11 cellular contexts compared by ENCODE assay signal in the genomic region with DNA sequence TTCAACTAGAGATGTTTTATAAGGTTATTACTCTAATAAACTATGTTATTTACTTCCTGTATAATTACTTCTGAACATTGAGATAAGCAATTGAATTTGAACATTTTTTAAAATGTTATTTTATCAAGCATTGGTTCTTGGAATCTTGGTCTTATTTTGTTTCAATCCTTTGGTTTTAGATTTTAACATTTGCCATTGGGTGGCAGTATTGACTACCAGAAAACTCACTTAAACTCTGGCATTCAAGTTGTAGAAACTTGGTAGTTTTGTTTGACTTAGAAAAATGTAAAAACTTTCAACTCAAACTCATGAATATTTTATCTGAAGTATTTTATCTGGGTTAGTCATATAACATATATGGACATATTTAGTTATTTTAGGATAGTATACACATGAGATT. TPM values are rescaled to one million over a fixed set of nuclear protein-coding genes. Genes with fewer than 3 reads are reported as not detected.
DNase-seq lines count a peak whose midpoint lies in the region; ATAC-seq, FAIRE-seq and TF ChIP-seq lines count a peak whose summit lies in the region.
"Had no signal": no experiment of that assay in that cellular context is flagged by ENCODE, and none has a peak within 500 bp of the region (broad histone marks: within the 10 kb centered on the region; RNA-seq: fewer than 3 reads in every experiment).

No MANE protein-coding gene starts in this region.

- TF ChIP-seq EP300 in Ishikawa (IDR thresholded peaks at IDR 0.05; ENCODE audit: borderline replicate concordance): no peak

- DNase-seq in BJ (ENCODE audit: low read depth): no peak
- DNase-seq in bronchial epithelial cell (ENCODE audit: low read depth): peak; percentile 30
- peak; percentile 12 to 19 for DNase-seq in lung microvascular endothelial cell (ENCODE audit: low read depth in 2 of 2)
- DNase-seq in stimulated activated CD4-positive, alpha-beta T cell treated with anti-CD3 and anti-CD28 coated beads, Interleukin-1b, Interleukin-23, amount 100 ng/mL, for 48 hours: no peak
- DNase-seq in stimulated activated CD4-positive, alpha-beta T cell treated with anti-CD3 and anti-CD28 coated beads, Interleukin-4, amount 100 ng/mL, for 4 hours: no peak
- DNase-seq: central memory CD4-positive, alpha-beta T cell; naive thymus-derived CD8-positive, alpha-beta T cell; NCI-H187 had no signal

- peak; percentile 55 for TF ChIP-seq RAD21 in Ishikawa (IDR thresholded peaks at IDR 0.05; ENCODE audit: low read depth)

- H3K27me3 ChIP-seq in BJ (ENCODE audit: control insufficient read depth, insufficient read depth, low read length): no peaks in the 10 kb centered on the region
- no peaks in the 10 kb centered on the region for H3K27me3 ChIP-seq in bronchial epithelial cell (ENCODE audit: control insufficient read depth, insufficient read depth, low read length)

- FAIRE-seq in bronchial epithelial cell (lab: Jason Lieb, UNC): no peak

- CTCF ChIA-PET in BJ (lab: Yijun Ruan, JAX): interaction anchor here (0.9 to 1.8 kb wide), 2 partner anchors 262 to 276 kb away, joined by 5 to 12 read pairs; no protein-coding TSS in a partner anchor

- no peak for ATAC-seq in GM18873 (IDR thresholded peaks at IDR 0.05; ENCODE audit: low FRiP score, unreplicated experiment)
- ATAC-seq in GM19351 (IDR thresholded peaks at IDR 0.05; ENCODE audit: unreplicated experiment): no peak
- ATAC-seq: naive thymus-derived CD8-positive, alpha-beta T cell had no signal

- H3K36me3 ChIP-seq in BJ (ENCODE audit: control insufficient read depth, insufficient read depth, low read length) (no peaks in the 10 kb centered on the region), bronchial epithelial cell (ENCODE audit: control insufficient read depth, insufficient read depth, low read length) (no peaks in the 10 kb centered on the region)

- TF ChIP-seq CTCF in BJ (IDR thresholded peaks at IDR 0.05; ENCODE audit: insufficient read depth, low read depth, low read length): peak; percentile 42
- TF ChIP-seq CTCF in bronchial epithelial cell (IDR thresholded peaks at IDR 0.05; ENCODE audit: insufficient read depth, low read length, severe bottlenecking): no peak

- H3K4me3 ChIP-seq in BJ (ENCODE audit: low read depth, low read length) (no peak overlapping the region), bronchial epithelial cell (ENCODE audit: low read depth, low read length) (no peak overlapping the region)

- POLR2A ChIA-PET in BJ (lab: Charles Lee): no interaction called here

TF ChIP-seq in Ishikawa, 13 proteins besides CTCF, POLR2A, EP300 and RAD21:
- TF ChIP-seq NFIC (IDR thresholded peaks at IDR 0.05) (no peak), CEBPB (IDR thresholded peaks at IDR 0.05) (no peak), FOXM1 (IDR thresholded peaks at IDR 0.05; ENCODE audit: borderline replicate concordance, low read depth) (no peak), TCF12 (IDR thresholded peaks at IDR 0.05; ENCODE audit: low read depth) (no peak), TAF1 (IDR thresholded peaks at IDR 0.05; ENCODE audit: low read depth) (no peak), ZBTB7A (IDR thresholded peaks at IDR 0.05; ENCODE audit: low read depth) (no peak), EGR1 (IDR thresholded peaks at IDR 0.05) (no peak)
- TF ChIP-seq, protein P1, sequence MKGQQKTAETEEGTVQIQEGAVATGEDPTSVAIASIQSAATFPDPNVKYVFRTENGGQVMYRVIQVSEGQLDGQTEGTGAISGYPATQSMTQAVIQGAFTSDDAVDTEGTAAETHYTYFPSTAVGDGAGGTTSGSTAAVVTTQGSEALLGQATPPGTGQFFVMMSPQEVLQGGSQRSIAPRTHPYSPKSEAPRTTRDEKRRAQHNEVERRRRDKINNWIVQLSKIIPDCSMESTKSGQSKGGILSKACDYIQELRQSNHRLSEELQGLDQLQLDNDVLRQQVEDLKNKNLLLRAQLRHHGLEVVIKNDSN (IDR thresholded peaks at IDR 0.05): no peak
- TF ChIP-seq, protein P2, sequence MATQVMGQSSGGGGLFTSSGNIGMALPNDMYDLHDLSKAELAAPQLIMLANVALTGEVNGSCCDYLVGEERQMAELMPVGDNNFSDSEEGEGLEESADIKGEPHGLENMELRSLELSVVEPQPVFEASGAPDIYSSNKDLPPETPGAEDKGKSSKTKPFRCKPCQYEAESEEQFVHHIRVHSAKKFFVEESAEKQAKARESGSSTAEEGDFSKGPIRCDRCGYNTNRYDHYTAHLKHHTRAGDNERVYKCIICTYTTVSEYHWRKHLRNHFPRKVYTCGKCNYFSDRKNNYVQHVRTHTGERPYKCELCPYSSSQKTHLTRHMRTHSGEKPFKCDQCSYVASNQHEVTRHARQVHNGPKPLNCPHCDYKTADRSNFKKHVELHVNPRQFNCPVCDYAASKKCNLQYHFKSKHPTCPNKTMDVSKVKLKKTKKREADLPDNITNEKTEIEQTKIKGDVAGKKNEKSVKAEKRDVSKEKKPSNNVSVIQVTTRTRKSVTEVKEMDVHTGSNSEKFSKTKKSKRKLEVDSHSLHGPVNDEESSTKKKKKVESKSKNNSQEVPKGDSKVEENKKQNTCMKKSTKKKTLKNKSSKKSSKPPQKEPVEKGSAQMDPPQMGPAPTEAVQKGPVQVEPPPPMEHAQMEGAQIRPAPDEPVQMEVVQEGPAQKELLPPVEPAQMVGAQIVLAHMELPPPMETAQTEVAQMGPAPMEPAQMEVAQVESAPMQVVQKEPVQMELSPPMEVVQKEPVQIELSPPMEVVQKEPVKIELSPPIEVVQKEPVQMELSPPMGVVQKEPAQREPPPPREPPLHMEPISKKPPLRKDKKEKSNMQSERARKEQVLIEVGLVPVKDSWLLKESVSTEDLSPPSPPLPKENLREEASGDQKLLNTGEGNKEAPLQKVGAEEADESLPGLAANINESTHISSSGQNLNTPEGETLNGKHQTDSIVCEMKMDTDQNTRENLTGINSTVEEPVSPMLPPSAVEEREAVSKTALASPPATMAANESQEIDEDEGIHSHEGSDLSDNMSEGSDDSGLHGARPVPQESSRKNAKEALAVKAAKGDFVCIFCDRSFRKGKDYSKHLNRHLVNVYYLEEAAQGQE (IDR thresholded peaks at IDR 0.05; ENCODE audit: low read depth): no peak
- TF ChIP-seq, protein P3, sequence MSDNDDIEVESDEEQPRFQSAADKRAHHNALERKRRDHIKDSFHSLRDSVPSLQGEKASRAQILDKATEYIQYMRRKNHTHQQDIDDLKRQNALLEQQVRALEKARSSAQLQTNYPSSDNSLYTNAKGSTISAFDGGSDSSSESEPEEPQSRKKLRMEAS (IDR thresholded peaks at IDR 0.05): no peak

RNA-seq across cellular contexts. Expression of a gene that starts 48.1 kb away (rescaled TPM):
- 0.02 TPM in 1 of 2 replicates, not detected in the other for polyA plus RNA-seq in BJ (2011; rRNA removed)
- polyA minus RNA-seq in BJ (2011; rRNA and poly(A)+ RNA removed): 0.33 TPM in 1 of 2 replicates, not detected in the other
- 0.13 and 0.53 TPM in 2 replicates for total RNA-seq in bronchial epithelial cell
- under 0.01 and 0.20 TPM in 2 replicates for total RNA-seq in lung microvascular endothelial cell
- total RNA-seq: naive thymus-derived CD8-positive, alpha-beta T cell had no signal
- polyA plus RNA-seq: naive thymus-derived CD8-positive, alpha-beta T cell had no signal

Comparison
In these comparisons a context has a peak if more than half of its experiments do, and no peak if none do; other contexts are left out.
1. DNase-seq: peak in bronchial epithelial cell (single experiment) and lung microvascular endothelial cell (2 of 2); none in BJ (single experiment), stimulated activated CD4-positive, alpha-beta T cell treated with anti-CD3 and anti-CD28 coated beads, Interleukin-1b, Interleukin-23, amount 100 ng/mL, for 48 hours (single experiment) and stimulated activated CD4-positive, alpha-beta T cell treated with anti-CD3 and anti-CD28 coated beads, Interleukin-4, amount 100 ng/mL, for 4 hours (0 of 2).